ENCODE assay signal across 2 cellular contexts in genomic region chr12:2884810-2885209, GRCh38.
TF ChIP-seq lines count a peak whose summit lies in the region.

No MANE protein-coding gene starts in this region.

TF ChIP-seq in HEK293, 187 proteins besides CTCF, POLR2A, EP300 and RAD21:
- TF ChIP-seq PRDM4 (tag by site-specific recombination; IDR thresholded peaks at IDR 0.05) (0 out of 2 replicates have a peak, but pooled peaks have one; percentile 24), FEZF1 (tag by site-specific recombination; IDR thresholded peaks at IDR 0.05) (no peak), IKZF3 (tag by site-specific recombination; IDR thresholded peaks at IDR 0.05) (peak; percentile 21; the same call in 1 of the 2 replicates)

TF ChIP-seq in GM12878, 131 proteins besides CTCF, POLR2A, EP300 and RAD21:
- TF ChIP-seq TAF1 (IDR thresholded peaks at IDR 0.05; ENCODE audit: borderline replicate concordance, low read depth, low read length): no peak
- no peak for TF ChIP-seq POU2F2 (IDR thresholded peaks at IDR 0.05; ENCODE audit: borderline replicate concordance, low read depth, low read length)
- no peak for TF ChIP-seq PAX5 (IDR thresholded peaks at IDR 0.05; ENCODE audit: borderline replicate concordance, low read depth, low read length)
- TF ChIP-seq USF1 (IDR thresholded peaks at IDR 0.05; ENCODE audit: borderline replicate concordance, extremely low read length, insufficient read depth, low read depth, low read length): no peak
- no peak for TF ChIP-seq SPI1 (IDR thresholded peaks at IDR 0.05; ENCODE audit: borderline replicate concordance, insufficient read depth, low read depth, low read length)
- no peak for TF ChIP-seq SMAD5 (IDR thresholded peaks at IDR 0.05; ENCODE audit: low read depth)
- no peak for TF ChIP-seq EED (IDR thresholded peaks at IDR 0.05; ENCODE audit: low read depth)
- TF ChIP-seq ZSCAN29 (IDR thresholded peaks at IDR 0.05): no peak
- TF ChIP-seq KDM1A (IDR thresholded peaks at IDR 0.05; ENCODE audit: borderline replicate concordance): no peak
- TF ChIP-seq NBN (IDR thresholded peaks at IDR 0.05): no peak
- no peak for TF ChIP-seq SUZ12 (IDR thresholded peaks at IDR 0.05; ENCODE audit: unreplicated experiment)
- no peak for TF ChIP-seq KLF5 (IDR thresholded peaks at IDR 0.05; ENCODE audit: partially characterized antibody)
- TF ChIP-seq STAT1 (conservative IDR thresholded peaks at IDR 0.05): no peak
- TF ChIP-seq POLR2AphosphoS2 (IDR thresholded peaks at IDR 0.05; ENCODE audit: low read depth, low read length): no peak
- TF ChIP-seq POLR2AphosphoS5 (IDR thresholded peaks at IDR 0.05; ENCODE audit: low read length): no peak
- no peak for TF ChIP-seq RELA (IDR thresholded peaks at IDR 0.05; ENCODE audit: borderline replicate concordance, partially characterized antibody)
- no peak for TF ChIP-seq FOS (IDR thresholded peaks at IDR 0.05; ENCODE audit: borderline replicate concordance, extremely low read depth, insufficient read length)
- no peak for TF ChIP-seq NRF1 (conservative IDR thresholded peaks at IDR 0.05; ENCODE audit: low read depth, low read length)
- TF ChIP-seq ASH2L (IDR thresholded peaks at IDR 0.05; ENCODE audit: borderline replicate concordance, low read depth): no peak
- TF ChIP-seq NFYA (IDR thresholded peaks at IDR 0.05; ENCODE audit: borderline replicate concordance, low read depth, low read length): no peak
